1 cellular context compared by ENCODE assay signal in genomic region chr5:35924950-35925722, GRCh38.
TF ChIP-seq lines count a peak whose summit lies in the region.

No MANE protein-coding gene starts in this region.

TF ChIP-seq in GM12878, 131 proteins besides CTCF, POLR2A, EP300 and RAD21 (continued from another document):
- 0 out of 2 replicates have a peak, but pooled peaks have one; percentile 47 for TF ChIP-seq ZNF687 (IDR thresholded peaks at IDR 0.05)
- TF ChIP-seq ELK1 (IDR thresholded peaks at IDR 0.05; ENCODE audit: low read depth, low read length) = no peak
- TF ChIP-seq IKZF2 (IDR thresholded peaks at IDR 0.05) = peak; percentile 17 to 25; a peak in 1 of 4 replicates
- no peak for TF ChIP-seq WRNIP1 (IDR thresholded peaks at IDR 0.05; ENCODE audit: borderline replicate concordance, low read depth, low read length)
- peak; percentile 67 for TF ChIP-seq MAX (IDR thresholded peaks at IDR 0.05; ENCODE audit: low read depth, low read length)
- peak; percentile 73; the same call in 1 of the 2 replicates for TF ChIP-seq SMARCA5 (IDR thresholded peaks at IDR 0.05)
- no peak for TF ChIP-seq CHD2 (IDR thresholded peaks at IDR 0.05; ENCODE audit: borderline replicate concordance, low read depth, low read length)
- peak; percentile 86 for TF ChIP-seq SMC3 (IDR thresholded peaks at IDR 0.05; ENCODE audit: borderline replicate concordance, low read length)
